8 cellular contexts compared by ENCODE assay signal in the genomic region with DNA sequence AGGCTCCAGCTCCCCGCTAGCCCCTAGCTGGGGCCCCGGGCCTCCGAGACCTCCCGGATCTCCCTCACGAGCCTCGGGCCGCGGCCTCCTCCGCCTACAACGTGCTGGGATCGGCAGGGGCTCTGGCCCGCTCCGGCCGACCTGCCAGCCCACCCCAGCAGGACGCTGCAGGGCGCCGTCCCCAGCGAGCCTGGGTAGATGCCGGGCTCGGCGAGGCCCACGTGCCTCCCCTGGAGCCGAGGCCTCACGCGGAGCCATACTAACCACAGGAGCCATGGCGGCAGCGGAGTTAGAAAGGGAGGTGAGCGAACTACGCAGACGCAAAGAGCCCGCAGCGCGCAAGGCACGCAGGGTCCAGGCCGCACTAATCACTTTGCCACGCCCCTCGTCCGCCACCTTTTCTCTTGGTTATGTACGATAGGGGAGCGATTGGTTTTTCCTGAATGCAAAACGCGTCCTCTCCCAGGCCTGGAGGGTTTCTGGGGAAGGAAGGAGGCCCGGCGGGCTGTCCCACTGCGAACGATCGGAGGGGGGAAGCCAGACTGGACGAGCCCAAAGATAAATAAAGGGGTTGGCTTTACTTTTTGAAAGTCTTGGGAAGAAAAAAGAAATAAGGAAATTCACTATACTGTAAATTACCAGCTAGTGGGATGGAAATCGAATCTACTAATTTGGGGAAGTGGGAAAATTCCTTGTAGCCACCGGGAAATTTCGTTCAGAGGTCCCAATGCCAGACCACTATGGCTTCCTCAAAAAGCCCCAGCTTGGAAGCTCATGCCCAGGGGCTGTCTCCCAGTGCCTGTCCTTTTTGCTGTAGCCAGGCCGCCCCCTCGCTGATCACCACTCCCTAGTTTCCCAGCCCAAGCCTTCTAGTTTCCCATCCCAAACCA. TPM values are rescaled to one million over a fixed set of nuclear protein-coding genes. Genes with fewer than 3 reads are reported as not detected.
DNase-seq lines count a peak whose midpoint lies in the region; ATAC-seq and TF ChIP-seq lines count a peak whose summit lies in the region.

Gene RPL22 (minus strand): TSS at position 298 of the 890 bp plus-strand sequence. CDS start 22 bp downstream, at position 276.

- peak within 1 kb of the TSS; percentile 66 to 99 for H3K4me3 ChIP-seq in left lung

- H3K9me3 ChIP-seq in left lung = no peaks in the 10 kb centered on the region

- TF ChIP-seq CTCF in CD14-positive monocyte (IDR thresholded peaks at IDR 0.05) (no peak), left lung (IDR thresholded peaks at IDR 0.05) (no peak)

- H3K36me3 Mint-ChIP-seq in CD14-positive monocyte = peaks cover 21 to 32% of the 10 kb centered on the region in 2 donors

- H3K36me3 ChIP-seq in left lung = peaks cover 0 to 29% of the 10 kb centered on the region in 2 donors

- peak; percentile 91 for ATAC-seq in GM19397 (IDR thresholded peaks at IDR 0.05; ENCODE audit: unreplicated experiment)
- peak; percentile 96 for ATAC-seq in HG03571 (IDR thresholded peaks at IDR 0.05; ENCODE audit: unreplicated experiment)
- ATAC-seq in left lung = peak; percentile 99

- peak within 1 kb of the TSS; percentile 19 to 91 (median 77) for H3K27ac Mint-ChIP-seq in CD14-positive monocyte

- H3K27ac ChIP-seq in left lung = peak within 1 kb of the TSS; percentile 78 to 82

- peaks cover 10 to 20% (median 16%) of the 10 kb centered on the region in 3 donors for H3K27me3 Mint-ChIP-seq in CD14-positive monocyte (ENCODE audit: low read depth in 3 of 3)

- peaks cover 29% of the 10 kb centered on the region for H3K4me1 Mint-ChIP-seq in CD14-positive monocyte

- peak; percentile 97 for DNase-seq in CD14-positive monocyte (ENCODE audit: low spot score)
- peak; percentile 100 for DNase-seq in NCI-H82 (lab: John Stamatoyannopoulos, UW)
- peak; percentile 98 to 99 for DNase-seq in activated CD4-positive, alpha-beta T cell treated with anti-CD3 and anti-CD28 coated beads, Interleukin-2, amount 50 U/mL, for 48 hours
- DNase-seq in dermis blood vessel endothelial cell = peak; percentile 100
- peak; percentile 97 to 98 for DNase-seq in left lung
- DNase-seq in stimulated activated CD4-positive, alpha-beta T cell treated with anti-CD3 and anti-CD28 coated beads, Interleukin-2, amount 100 ng/mL, for 48 hours = peak; percentile 95

- H3K9me3 Mint-ChIP-seq in CD14-positive monocyte = peaks cover 0 to 12% (median 4%) of the 10 kb centered on the region in 7 donors

- H3K4me3 Mint-ChIP-seq in CD14-positive monocyte = peak within 1 kb of the TSS; percentile 83 to 88

- H3K4me1 ChIP-seq in left lung = peaks cover 5 to 32% of the 10 kb centered on the region in 2 donors

- intact Hi-C loops in CD14-positive monocyte (cut with micrococcal nuclease) (loop anchor here (2.0 to 10.0 kb wide), 3 partner anchors 35 to 207 kb away; partner anchors contain the start of genes ICMT (in 2 of the 2) and NPHP4 (in 1 of the 2)), left lung (cut with DNase I) (loop anchor here in 1 of 2 donors (10.0 kb wide), 1 partner anchor 145 kb away; no protein-coding TSS in a partner anchor)

- H3K27me3 ChIP-seq in left lung = no peaks in the 10 kb centered on the region

RNA-seq across cellular contexts. Expression of gene RPL22, which starts in this region (rescaled TPM):
- polyA plus RNA-seq in CD14-positive monocyte = 10 to 100 TPM; 65.6 to 97.2 TPM
- 124 and 146 TPM in 2 replicates for total RNA-seq in dermis blood vessel endothelial cell
- 100 to 1,000 TPM; 265 to 324 TPM for total RNA-seq in left lung

Comparison
In these comparisons a context has a peak if more than half of its experiments do, and no peak if none do; other contexts are left out.
1. Peak in every context shown above with its lines: DNase-seq, ATAC-seq, H3K4me3 ChIP-seq and H3K27ac ChIP-seq.